ENCODE assay signal across 8 cellular contexts in the genomic region with DNA sequence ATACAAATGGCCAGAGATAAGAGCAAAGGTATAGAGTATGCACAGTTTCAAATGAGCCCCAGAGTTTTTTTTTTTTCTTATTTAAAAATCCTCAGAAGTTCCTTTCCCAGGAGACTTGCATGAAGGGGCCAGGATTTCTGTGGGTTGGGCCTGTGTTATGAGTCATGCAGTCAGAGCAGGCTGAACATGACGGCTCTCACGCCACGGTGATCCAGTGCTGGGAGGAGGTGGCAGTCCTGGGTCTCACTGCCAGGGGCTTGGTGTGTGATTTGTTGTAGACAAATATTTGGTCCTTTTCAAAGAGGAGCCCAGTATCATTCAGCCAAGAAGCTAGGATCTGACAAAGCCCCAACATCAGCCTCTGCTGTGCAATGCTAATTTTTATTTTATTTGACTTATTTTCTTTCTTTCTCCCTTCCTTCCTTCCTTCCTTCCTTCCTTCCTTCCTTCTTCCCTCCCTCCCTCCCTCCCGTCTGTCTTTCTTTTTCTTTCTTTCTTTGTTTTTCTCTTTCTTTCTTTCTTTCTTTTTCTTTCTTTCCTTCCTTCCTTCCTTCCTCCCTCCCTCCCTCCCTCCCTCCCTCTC. TPM values are rescaled to one million over a fixed set of nuclear protein-coding genes. Genes with fewer than 3 reads are reported as not detected.
A peak's percentile ranks its signal among the peaks of the same experiment; 100 is the strongest.
DNase-seq lines count a peak whose midpoint lies in the region; ATAC-seq and TF ChIP-seq lines count a peak whose summit lies in the region.

No MANE protein-coding gene starts in this region.

- no TSS peak for BruUV-seq in Calu3 (replicated peaks; lab: Mats Ljungman, UMichigan)

- TF ChIP-seq CTCF in Calu3 (IDR thresholded peaks at IDR 0.05; ENCODE audit: unreplicated experiment) (no peak), neural crest cell (conservative IDR thresholded peaks at IDR 0.05) (no peak), GM10266 (IDR thresholded peaks at IDR 0.05; ENCODE audit: control insufficient read depth, insufficient read depth, low read depth, missing control alignments) (no peak)

- peaks cover 6% of the 10 kb centered on the region for H3K36me3 Mint-ChIP-seq in Calu3 (ENCODE audit: insufficient read depth, unreplicated experiment)
- H3K36me3 Mint-ChIP-seq in neural crest cell (ENCODE audit: low read depth) = no peaks in the 10 kb centered on the region

- no peak for ATAC-seq in GM21526 (IDR thresholded peaks at IDR 0.05; ENCODE audit: low FRiP score, unreplicated experiment)
- no peak for ATAC-seq in activated CD4-positive, CD25-positive, alpha-beta regulatory T cell treated with anti-CD3 and anti-CD28 coated beads, Interleukin-2, amount 50 U/mL, for 24 hours

- CTCF ChIA-PET in Calu3 (lab: Charles Lee) = no interaction called here

- H3K27me3 Mint-ChIP-seq in Calu3 (ENCODE audit: unreplicated experiment) = no peaks in the 10 kb centered on the region
- H3K27me3 Mint-ChIP-seq in neural crest cell (ENCODE audit: low read depth) = no peaks in the 10 kb centered on the region

- H3K4me3 Mint-ChIP-seq in Calu3 (ENCODE audit: low read depth, unreplicated experiment) (peak overlapping the region; percentile 0), neural crest cell (no peak overlapping the region)

- peaks cover 2% of the 10 kb centered on the region for H3K9me3 Mint-ChIP-seq in Calu3 (ENCODE audit: low read depth, unreplicated experiment)
- H3K9me3 Mint-ChIP-seq in neural crest cell = no peaks in the 10 kb centered on the region

- H3K27ac Mint-ChIP-seq in Calu3 (ENCODE audit: unreplicated experiment) (peak overlapping the region; percentile 91), neural crest cell (ENCODE audit: unreplicated experiment) (peak overlapping the region; percentile 90)

- peak; percentile 82 for DNase-seq in Calu3
- peak; percentile 62 for DNase-seq in NCI-H146 (lab: John Stamatoyannopoulos, UW)
- DNase-seq in dermis blood vessel endothelial cell = peak; percentile 91
- DNase-seq in neural crest cell (ENCODE audit: low read depth, low spot score) = peak; percentile 9
- no peak for DNase-seq in GM10266 (ENCODE audit: extremely low spot score)
- no peak for DNase-seq in stimulated activated naive CD4-positive, alpha-beta T cell treated with Interleukin-2 at 50 U/mL for 16 hours (lab: John Stamatoyannopoulos, UW)

- H3K4me1 Mint-ChIP-seq in Calu3 (ENCODE audit: low read depth, unreplicated experiment) (peaks cover 44% of the 10 kb centered on the region), neural crest cell (peaks cover 28% of the 10 kb centered on the region)

- intact Hi-C loops in Calu3 (cut with micrococcal nuclease; ENCODE audit: unreplicated experiment) = loop anchor here (5.0 kb wide), 1 partner anchor 64 kb away; no protein-coding TSS in a partner anchor

RNA-seq across cellular contexts. Expression of a gene that starts 10.4 kb away (rescaled TPM):
- total RNA-seq in Calu3 (2022) (not detected in 2 replicates), dermis blood vessel endothelial cell (0.14 and 1.2 TPM in 2 replicates), neural crest cell (0.09 TPM in 1 of 2 replicates, not detected in the other)

Comparison
In these comparisons a context has a peak if more than half of its experiments do, and no peak if none do; other contexts are left out.
1. DNase-seq: peak in Calu3 (single experiment), NCI-H146 (single experiment), dermis blood vessel endothelial cell (single experiment) and neural crest cell (single experiment); none in GM10266 (single experiment) and stimulated activated naive CD4-positive, alpha-beta T cell treated with Interleukin-2 at 50 U/mL for 16 hours (single experiment).